In genomic region chr9:125758986-125759811, GRCh38 we compare ENCODE assay signal across 8 cellular contexts. TPM values are rescaled to one million over a fixed set of nuclear protein-coding genes. Genes with fewer than 3 reads are reported as not detected.
A peak's percentile ranks its signal among the peaks of the same experiment; 100 is the strongest.
DNase-seq lines count a peak whose midpoint lies in the region; ATAC-seq and TF ChIP-seq lines count a peak whose summit lies in the region.

No MANE protein-coding gene starts in this region.

- CTCF ChIA-PET in activated B cell treated with CpG ODN at 0.5 μM for 24 hours (lab: Charles Lee): interaction anchor here (0.6 to 1.5 kb wide), 3 partner anchors 201 to 688 kb away, joined by 4 read pairs; no protein-coding TSS in a partner anchor

- WGBS in transverse colon (ENCODE audit: low coverage in 1 of 2), 2 donors: 62 to 78% methylated on average over 6 of the region's 6 CpGs

- no peak for TF ChIP-seq CTCF in activated B cell treated with CpG ODN at 0.5 μM for 24 hours (IDR thresholded peaks at IDR 0.05)
- TF ChIP-seq CTCF in transverse colon (IDR thresholded peaks at IDR 0.05): no peak
- no peak for TF ChIP-seq CTCF in gastrocnemius medialis (IDR thresholded peaks at IDR 0.05 in 4 of 5, conservative IDR thresholded peaks at IDR 0.05 in 1 of 5)

- in situ Hi-C loops in transverse colon (cut with MboI; ENCODE audit: low pct_ligation_motif_present in 1 of 4, low pct_unique_long_range_greater_than_20kb in 1 of 4, low sequenced_read_pairs in 3 of 4): no loop called here
- in situ Hi-C loops in gastrocnemius medialis (cut with MboI; ENCODE audit: low sequenced_read_pairs in 4 of 4): no loop called here

- no peak for TF ChIP-seq POLR2A in transverse colon (IDR thresholded peaks at IDR 0.05)
- TF ChIP-seq POLR2A in gastrocnemius medialis (IDR thresholded peaks at IDR 0.05): no peak

- H3K36me3 Mint-ChIP-seq in activated B cell treated with CpG ODN at 0.5 μM for 24 hours (ENCODE audit: low read depth): peaks cover 5% of the 10 kb centered on the region

- intact Hi-C loops in activated B cell treated with CpG ODN at 0.5 μM for 24 hours (cut with micrococcal nuclease): loop anchor here (1.0 kb wide), 1 partner anchor 11 kb away; no protein-coding TSS in a partner anchor
- intact Hi-C loops in transverse colon (cut with DNase I; ENCODE audit: low total_unique reads): no loop called here
- intact Hi-C loops in gastrocnemius medialis (cut with DNase I; ENCODE audit: low total_unique reads): no loop called here

- H3K4me3 ChIP-seq in transverse colon: peak overlapping the region in 1 of 4 donors; percentile 8
- no peak overlapping the region for H3K4me3 ChIP-seq in gastrocnemius medialis

- H3K9me3 ChIP-seq in transverse colon (no peaks in the 10 kb centered on the region), gastrocnemius medialis (no peaks in the 10 kb centered on the region)

- H3K4me1 Mint-ChIP-seq in activated B cell treated with CpG ODN at 0.5 μM for 24 hours: peaks cover 34% of the 10 kb centered on the region

- H3K9me3 Mint-ChIP-seq in activated B cell treated with CpG ODN at 0.5 μM for 24 hours: no peaks in the 10 kb centered on the region

- H3K27me3 ChIP-seq in transverse colon (no peaks in the 10 kb centered on the region), gastrocnemius medialis (no peaks in the 10 kb centered on the region)

- no peaks in the 10 kb centered on the region for H3K27me3 Mint-ChIP-seq in activated B cell treated with CpG ODN at 0.5 μM for 24 hours

- peak overlapping the region; percentile 78 for H3K4me3 Mint-ChIP-seq in activated B cell treated with CpG ODN at 0.5 μM for 24 hours

- peak overlapping the region; percentile 77 for H3K27ac Mint-ChIP-seq in activated B cell treated with CpG ODN at 0.5 μM for 24 hours

- POLR2A ChIA-PET in activated B cell treated with CpG ODN at 0.5 μM for 24 hours (lab: Charles Lee): interaction anchor here (0.5 to 1.8 kb wide), 8 partner anchors 11 to 870 kb away, joined by 3 to 20 read pairs (median 5); partner anchors contain the start of genes MAPKAP1 and PBX3

- ATAC-seq in activated B cell treated with CpG ODN at 0.5 μM for 24 hours (ENCODE audit: low read depth) (peak; percentile 89), gastrocnemius medialis (no peak), HG03175 (IDR thresholded peaks at IDR 0.05; ENCODE audit: unreplicated experiment) (no peak), HG03571 (IDR thresholded peaks at IDR 0.05; ENCODE audit: unreplicated experiment) (no peak)

- peak; percentile 19 for DNase-seq in COLO668 (lab: John Stamatoyannopoulos, UW; ENCODE audit: unreplicated experiment)
- peak; percentile 26 for DNase-seq in HuH-7 (ENCODE audit: low spot score)
- DNase-seq in activated B cell treated with CpG ODN at 0.5 μM for 24 hours: no peak
- peak; percentile 69 for DNase-seq in inferior parietal cortex (ENCODE audit: extremely low spot score)
- DNase-seq in transverse colon: peak; percentile 12
- DNase-seq in gastrocnemius medialis: no peak

- H3K27ac ChIP-seq in transverse colon (peak overlapping the region in 3 of 4 donors; percentile 1 to 26 (median 9)), gastrocnemius medialis (no peak overlapping the region)

- H3K4me1 ChIP-seq in transverse colon (peaks cover 0 to 46% (median 15%) of the 10 kb centered on the region in 4 donors), gastrocnemius medialis (no peaks in the 10 kb centered on the region)

- TF ChIP-seq EP300 in transverse colon (IDR thresholded peaks at IDR 0.05; ENCODE audit: low read depth): no peak

- H3K36me3 ChIP-seq in transverse colon (no peaks in the 10 kb centered on the region), gastrocnemius medialis (no peaks in the 10 kb centered on the region)

RNA-seq across cellular contexts. Expression of gene PBX3, which starts 12.0 kb away (rescaled TPM):
- 23.8 and 37.2 TPM in 2 replicates for total RNA-seq in activated B cell treated with CpG ODN at 0.5 μM for 24 hours
- total RNA-seq in transverse colon: 10 to 100 TPM; 16.4 to 70.3 (median 20.4) TPM
- 10 to 100 TPM in 2 of 4 donors, 1 to 10 TPM in 2; 6.6 to 31.0 (median 9.6) TPM for total RNA-seq in gastrocnemius medialis

RNA-seq across cellular contexts. Expression of gene MAPKAP1, which starts 52.2 kb away (rescaled TPM):
- 80.2 and 84.9 TPM in 2 replicates for total RNA-seq in activated B cell treated with CpG ODN at 0.5 μM for 24 hours
- total RNA-seq in transverse colon: 10 to 100 TPM; 59.8 to 83.4 (median 71.2) TPM
- 100 to 1,000 TPM in 3 of 4 donors, 10 to 100 TPM in 1; 58.2 to 123 (median 104) TPM for total RNA-seq in gastrocnemius medialis

Comparison
In these comparisons a context has a peak if more than half of its experiments do, and no peak if none do; other contexts are left out.
1. DNase-seq: peak in COLO668 (single experiment), HuH-7 (single experiment), inferior parietal cortex (single experiment) and transverse colon (single experiment); none in activated B cell treated with CpG ODN at 0.5 μM for 24 hours (single experiment) and gastrocnemius medialis (0 of 2).
2. H3K27ac ChIP-seq: peak in transverse colon (3 of 4); none in gastrocnemius medialis (0 of 4).